In genomic region chr1:53076165-53076564, GRCh38 we compare ENCODE assay signal across 18 cellular contexts. TPM values are rescaled to one million over a fixed set of nuclear protein-coding genes. Genes with fewer than 3 reads are reported as not detected.
DNase-seq lines count a peak whose midpoint lies in the region; ATAC-seq and TF ChIP-seq lines count a peak whose summit lies in the region.
"Had no signal": no experiment of that assay in that cellular context is flagged by ENCODE, and none has a peak within 500 bp of the region (broad histone marks: within the 10 kb centered on the region; RNA-seq: fewer than 3 reads in every experiment).

No MANE protein-coding gene starts in this region.

- no peak overlapping the region for H3K4ac ChIP-seq in neuronal stem cell (ENCODE audit: low read length)

- H4K91ac ChIP-seq in neuronal stem cell (ENCODE audit: low read depth, low read length, poor library complexity) = no peak overlapping the region

- H3K27me3 ChIP-seq in neuronal stem cell (ENCODE audit: control insufficient read depth in 3 of 3, insufficient read depth in 3 of 3, low read depth in 1 of 3, low read length in 3 of 3) (peaks cover 0 to 13% (median 0%) of the 10 kb centered on the region in 3 experiments), hepatocyte (no peaks in the 10 kb centered on the region)

- H2BK15ac ChIP-seq in neuronal stem cell (ENCODE audit: low read length) = peak overlapping the region; percentile 88

- no peak for DNase-seq in stimulated activated naive CD8-positive, alpha-beta T cell treated with anti-CD3 and anti-CD28 coated beads, Interleukin-15, amount 100 ng/mL, for 72 hours
- no peak for DNase-seq in stimulated activated naive CD8-positive, alpha-beta T cell treated with anti-CD3 and anti-CD28 coated beads, Interleukin-15, Interleukin-2, amounts not matched to agents 100 U/mL and 50 U/mL, for 24 hours
- peak; percentile 7 for DNase-seq in left cardiac atrium
- DNase-seq in neuronal stem cell (ENCODE audit: low spot score) = no peak
- DNase-seq in hepatocyte (ENCODE audit: low spot score) = no peak
- no peak for DNase-seq in glomerular visceral epithelial cell (ENCODE audit: extremely low spot score)
- DNase-seq in retina = no peak
- DNase-seq: CD4-positive, CD25-positive, alpha-beta regulatory T cell; DMS153; NCI-H1105; NCI-H1694; NCI-H2107; NCI-H2227 treated with DMSO at 0.1 percent for 48 hours; NCI-H524 had no signal

- H3K4me3 ChIP-seq in neuronal stem cell (ENCODE audit: low read length in 2 of 2) (no peak overlapping the region), hepatocyte (no peak overlapping the region)

- no peaks in the 10 kb centered on the region for H3K79me1 ChIP-seq in neuronal stem cell (ENCODE audit: low read depth, low read length)

- H3K9me3 ChIP-seq in neuronal stem cell (replicated peaks in 1 of 2; ENCODE audit: control insufficient read depth in 2 of 2, insufficient read depth in 1 of 2, low read depth in 1 of 2, low read length in 2 of 2) = no peaks in the 10 kb centered on the region
- H3K9me3 ChIP-seq in hepatocyte (ENCODE audit: low read depth) = no peaks in the 10 kb centered on the region
- H3K9me3 ChIP-seq: Caco-2 had no signal

- no peak overlapping the region for H2BK5ac ChIP-seq in neuronal stem cell (ENCODE audit: low read length)

- H3K4me2 ChIP-seq in neuronal stem cell (ENCODE audit: insufficient read depth, low read length, poor library complexity, severe bottlenecking) (no peak overlapping the region), hepatocyte (no peak overlapping the region)

- TF ChIP-seq CTCF in hepatocyte (IDR thresholded peaks at IDR 0.05; ENCODE audit: poor library complexity) = no peak

- H3K4me3 Mint-ChIP-seq in stimulated activated naive CD8-positive, alpha-beta T cell treated with anti-CD3 and anti-CD28 coated beads, Interleukin-15, amount 100 ng/mL, for 72 hours = no peak overlapping the region
- H3K4me3 Mint-ChIP-seq: CD4-positive, CD25-positive, alpha-beta regulatory T cell had no signal

- no peak overlapping the region for H3K23ac ChIP-seq in neuronal stem cell (ENCODE audit: low read depth, low read length, poor library complexity)

- H4K20me1 ChIP-seq in hepatocyte (ENCODE audit: insufficient read depth, poor library complexity, severe bottlenecking) = no peaks in the 10 kb centered on the region

- H3K27ac ChIP-seq in neuronal stem cell (replicated peaks; ENCODE audit: low read length) (no peak overlapping the region), hepatocyte (no peak overlapping the region)

- H3K36me3 ChIP-seq in neuronal stem cell (replicated peaks in 1 of 2; ENCODE audit: control insufficient read depth in 2 of 2, insufficient read depth in 2 of 2, low read length in 2 of 2) (no peaks in the 10 kb centered on the region), hepatocyte (replicated peaks; ENCODE audit: insufficient read depth, low read depth) (no peaks in the 10 kb centered on the region)

- no peaks in the 10 kb centered on the region for H3K9me2 ChIP-seq in hepatocyte (replicated peaks; ENCODE audit: insufficient read depth)

- H2BK120ac ChIP-seq in neuronal stem cell (ENCODE audit: low read depth, low read length) = no peak overlapping the region

- peak overlapping the region; percentile 4 for H3K18ac ChIP-seq in neuronal stem cell (ENCODE audit: low read length)

- no peaks in the 10 kb centered on the region for H3K27me3 Mint-ChIP-seq in stimulated activated naive CD8-positive, alpha-beta T cell treated with anti-CD3 and anti-CD28 coated beads, Interleukin-15, amount 100 ng/mL, for 72 hours
- H3K27me3 Mint-ChIP-seq: CD4-positive, CD25-positive, alpha-beta regulatory T cell had no signal

- WGBS in neuronal stem cell (ENCODE audit: extremely low coverage in 2 of 2, insufficient read length in 2 of 2, insufficient replicate concordance in 1 of 2), 2 donors = no CpG with 5 or more reads among the region's 9 CpGs
- 93% methylated on average over 5 of the region's 9 CpGs for WGBS in hepatocyte (ENCODE audit: low lambda C conversion rate, missing lambda C conversion rate)

- H3K4me1 ChIP-seq in neuronal stem cell (ENCODE audit: control insufficient read depth in 2 of 2, insufficient read depth in 1 of 2, low read depth in 1 of 2, low read length in 2 of 2) (peaks cover 9 to 25% of the 10 kb centered on the region in 2 donors), hepatocyte (ENCODE audit: insufficient read depth) (no peaks in the 10 kb centered on the region)
- H3K4me1 ChIP-seq: Caco-2 had no signal

- H2BK12ac ChIP-seq in neuronal stem cell (ENCODE audit: low read length) = peak overlapping the region; percentile 7

- no peaks in the 10 kb centered on the region for H3K4me1 Mint-ChIP-seq in stimulated activated naive CD8-positive, alpha-beta T cell treated with anti-CD3 and anti-CD28 coated beads, Interleukin-15, amount 100 ng/mL, for 72 hours
- H3K4me1 Mint-ChIP-seq: CD4-positive, CD25-positive, alpha-beta regulatory T cell had no signal

- ATAC-seq in stimulated activated naive CD8-positive, alpha-beta T cell treated with anti-CD3 and anti-CD28 coated beads, Interleukin-15, amount 100 ng/mL, for 72 hours = peak; percentile 11
- ATAC-seq in stimulated activated naive CD8-positive, alpha-beta T cell treated with anti-CD3 and anti-CD28 coated beads, Interleukin-15, Interleukin-2, amounts not matched to agents 100 U/mL and 50 U/mL, for 24 hours = no peak
- no peak for ATAC-seq in left cardiac atrium
- no peak for ATAC-seq in HG03342 (IDR thresholded peaks at IDR 0.05; ENCODE audit: unreplicated experiment)

- peak overlapping the region; percentile 35 for H3K9ac ChIP-seq in neuronal stem cell (ENCODE audit: low read depth, low read length, poor library complexity)

- no peak overlapping the region for H4K8ac ChIP-seq in neuronal stem cell (ENCODE audit: low read depth, low read length)

- no peak overlapping the region for H3K27ac Mint-ChIP-seq in stimulated activated naive CD8-positive, alpha-beta T cell treated with anti-CD3 and anti-CD28 coated beads, Interleukin-15, amount 100 ng/mL, for 72 hours

- H2AFZ ChIP-seq in neuronal stem cell (ENCODE audit: low read length) (no peak overlapping the region), hepatocyte (no peak overlapping the region)

- intact Hi-C loops in left cardiac atrium (cut with DNase I) = no loop called here

- no peak overlapping the region for H3K14ac ChIP-seq in neuronal stem cell (ENCODE audit: low read length)

- no peaks in the 10 kb centered on the region for H3K79me2 ChIP-seq in hepatocyte

- H3K9me3 Mint-ChIP-seq in stimulated activated naive CD8-positive, alpha-beta T cell treated with anti-CD3 and anti-CD28 coated beads, Interleukin-15, amount 100 ng/mL, for 72 hours = no peaks in the 10 kb centered on the region
- H3K9me3 Mint-ChIP-seq: CD4-positive, CD25-positive, alpha-beta regulatory T cell had no signal

- H2AK5ac ChIP-seq in neuronal stem cell (ENCODE audit: low read depth, low read length) = peak overlapping the region; percentile 23

RNA-seq across cellular contexts. Expression of gene PODN, which starts 14.2 kb away (rescaled TPM):
- total RNA-seq in left cardiac atrium = 10 to 100 TPM; 28.6 to 84.9 TPM
- polyA plus RNA-seq in neuronal stem cell (2013, experiment 1 of 2) = 0.20 TPM
- 0.19 TPM for polyA plus RNA-seq in neuronal stem cell (2013, experiment 2 of 2)
- 2.1 and 3.9 TPM in 2 replicates for total RNA-seq in hepatocyte
- polyA plus RNA-seq in hepatocyte = 4.9 and 9.2 TPM in 2 replicates
- total RNA-seq: Caco-2; CD4-positive, CD25-positive, alpha-beta regulatory T cell; HT1080; LHCN-M2 had no signal
- polyA plus RNA-seq: CD4-positive, CD25-positive, alpha-beta regulatory T cell had no signal
